17 cellular contexts compared by ENCODE assay signal in genomic region chr11:108568183-108568858, GRCh38. TPM values are rescaled to one million over a fixed set of nuclear protein-coding genes. Genes with fewer than 3 reads are reported as not detected.
DNase-seq lines count a peak whose midpoint lies in the region; ATAC-seq and TF ChIP-seq lines count a peak whose summit lies in the region.
"Had no signal": no experiment of that assay in that cellular context is flagged by ENCODE, and none has a peak within 500 bp of the region (broad histone marks: within the 10 kb centered on the region; RNA-seq: fewer than 3 reads in every experiment).

No MANE protein-coding gene starts in this region.

- TF ChIP-seq POLR2A in right lobe of liver (IDR thresholded peaks at IDR 0.05), result peak; percentile 56
- no peak for TF ChIP-seq POLR2A in GM18505 (IDR thresholded peaks at IDR 0.05; ENCODE audit: borderline replicate concordance, extremely low read depth, insufficient read depth, insufficient read length)

- H3K4me3 ChIP-seq in right lobe of liver, result peak overlapping the region; percentile 9 to 48 (median 45)
- H3K4me3 ChIP-seq: BLaER1, HAP-1 had no signal

- peak; percentile 37 for DNase-seq in DMS 273 (lab: John Stamatoyannopoulos, UW; ENCODE audit: unreplicated experiment)
- DNase-seq in DMS 273 treated with DMSO at 0.1 percent for 48 hours (lab: John Stamatoyannopoulos, UW), result no peak
- DNase-seq in cerebellar cortex (ENCODE audit: low spot score), result peak; percentile 98
- DNase-seq in right lobe of liver, result peak; percentile 72 to 90 (median 88)
- peak in 7 of 10 donors; percentile 8 to 81 (median 17) for DNase-seq in posterior cingulate gyrus
- DNase-seq in DMS153 (lab: John Stamatoyannopoulos, UW), result no peak
- DNase-seq: CD8-positive, alpha-beta memory T cell; IMR-90; Kasumi-1; MM.1S; NCI-H1105 treated with DMSO at 0.1 percent for 48 hours; NCI-H1694 treated with DMSO at 0.1 percent for 48 hours had no signal

- no peaks in the 10 kb centered on the region for H3K27me3 ChIP-seq in right lobe of liver
- H3K27me3 ChIP-seq: BLaER1 had no signal

- intact Hi-C loops in right lobe of liver (cut with DNase I), result no loop called here
- intact Hi-C loops in posterior cingulate gyrus (cut with DNase I), result no loop called here

- H3K9me3 ChIP-seq in right lobe of liver, result no peaks in the 10 kb centered on the region
- H3K9me3 ChIP-seq: HAP-1 had no signal

- no peaks in the 10 kb centered on the region for H3K36me3 ChIP-seq in right lobe of liver
- H3K36me3 ChIP-seq: BLaER1, HAP-1 had no signal

- ATAC-seq in right lobe of liver (peak; percentile 77 to 94 (median 86)), GM18505 (IDR thresholded peaks at IDR 0.05; ENCODE audit: unreplicated experiment) (no peak), GM19397 (IDR thresholded peaks at IDR 0.05; ENCODE audit: unreplicated experiment) (no peak)

- H3K4me1 ChIP-seq in right lobe of liver, result peaks cover 0 to 35% (median 10%) of the 10 kb centered on the region in 4 donors
- H3K4me1 ChIP-seq: HAP-1 had no signal

- peak overlapping the region; percentile 22 to 81 (median 77) for H3K27ac ChIP-seq in right lobe of liver
- H3K27ac ChIP-seq: 22Rv1, BLaER1 had no signal

- TF ChIP-seq CTCF in right lobe of liver (IDR thresholded peaks at IDR 0.05), result no peak

- 19% methylated on average over 5 of the region's 12 CpGs for WGBS in right lobe of liver (ENCODE audit: insufficient coverage, low coverage, low lambda C conversion rate, missing lambda C conversion rate)

RNA-seq across cellular contexts. Expression of gene EXPH5, which starts 25.2 kb away (rescaled TPM):
- 10 to 100 TPM in 3 of 6 experiments, 1 to 10 TPM in 3; 8.3 to 12.4 (median 10.2) TPM for total RNA-seq in right lobe of liver

Comparison
In these comparisons a context has a peak if more than half of its experiments do, and no peak if none do; other contexts are left out.
1. DNase-seq: peak in DMS 273 (single experiment), cerebellar cortex (single experiment), right lobe of liver (3 of 3) and posterior cingulate gyrus (7 of 10); none in DMS 273 treated with DMSO at 0.1 percent for 48 hours (single experiment) and DMS153 (single experiment).
2. ATAC-seq: peak in right lobe of liver (4 of 4); none in GM18505 (single experiment) and GM19397 (single experiment).